Comparison of ENCODE assay signal across 22 cellular contexts in the genomic region with DNA sequence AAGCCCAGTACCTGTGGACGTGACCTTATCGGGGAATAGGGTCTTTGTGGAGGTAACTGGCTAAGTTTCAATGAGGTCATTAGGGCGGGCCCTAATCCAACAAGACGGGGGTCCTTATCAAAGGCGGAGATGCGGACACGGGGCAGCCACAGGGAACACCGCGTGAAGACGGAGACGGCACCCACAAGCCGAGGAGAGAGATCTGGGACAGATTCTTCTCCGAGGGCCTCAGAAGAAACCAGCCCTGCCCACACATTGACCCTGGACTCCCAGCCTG.
"Had no signal": no experiment of that assay in that cellular context is flagged by ENCODE, and none has a peak within 500 bp of the region (broad histone marks: within the 10 kb centered on the region; RNA-seq: fewer than 3 reads in every experiment).

No MANE protein-coding gene starts in this region.

- H3K27me3 ChIP-seq: neural progenitor cell, upper lobe of right lung had no signal

- H3K27ac ChIP-seq: neural progenitor cell, thoracic aorta, upper lobe of right lung had no signal

- H3K36me3 Mint-ChIP-seq: activated CD8-positive, alpha-beta memory T cell treated with anti-CD3 and anti-CD28 coated beads, Interleukin-2, amount 10 ng/mL, durations not matched to agents 7 days and 5 days; activated naive CD4-positive, alpha-beta T cell treated with anti-CD3 and anti-CD28 coated beads, Interleukin-2, amount 50 U/mL, for 72 hours; natural killer cell; neural progenitor cell; stimulated activated effector memory CD8-positive, alpha-beta T cell treated with anti-CD3 and anti-CD28 coated beads, Interleukin-12 subunit alpha, Interleukin-12 subunit beta, amount 100 ng/mL, for 72 hours had no signal

- H3K4me3 Mint-ChIP-seq: activated CD8-positive, alpha-beta memory T cell treated with anti-CD3 and anti-CD28 coated beads, Interleukin-2, amount 10 ng/mL, durations not matched to agents 7 days and 5 days; activated CD8-positive, alpha-beta T cell treated with anti-CD3 and anti-CD28 coated beads, Interleukin-2, amount 10 ng/mL, durations not matched to agents 7 days and 5 days; activated T-cell treated with anti-CD3 and anti-CD28 coated beads, Interleukin-2, amount 50 U/mL, for 72 hours; natural killer cell; neural progenitor cell; stimulated activated effector memory CD8-positive, alpha-beta T cell treated with anti-CD3 and anti-CD28 coated beads, Interleukin-12 subunit alpha, Interleukin-12 subunit beta, amount 100 ng/mL, for 72 hours; stimulated activated naive CD8-positive, alpha-beta T cell treated with anti-CD3 and anti-CD28 coated beads, Interleukin-15, Interleukin-2, amounts not matched to agents 100 ng/mL and 50 ng/mL, for 24 hours had no signal

- ATAC-seq: activated CD8-positive, alpha-beta memory T cell treated with anti-CD3 and anti-CD28 coated beads, Interleukin-2, amount 10 ng/mL, durations not matched to agents 7 days and 5 days; activated CD8-positive, alpha-beta T cell treated with anti-CD3 and anti-CD28 coated beads, Interleukin-2, amount 10 ng/mL, durations not matched to agents 7 days and 5 days; activated naive CD4-positive, alpha-beta T cell treated with anti-CD3 and anti-CD28 coated beads, Interleukin-2, amount 50 U/mL, for 72 hours; activated T-cell treated with anti-CD3 and anti-CD28 coated beads, Interleukin-2, amount 50 U/mL, for 72 hours; SK-N-SH treated with all-trans-retinoic acid at 6 μM for 48 hours; stimulated activated effector memory CD8-positive, alpha-beta T cell treated with anti-CD3 and anti-CD28 coated beads, Interleukin-12 subunit alpha, Interleukin-12 subunit beta, amount 100 ng/mL, for 72 hours had no signal

- H3K36me3 ChIP-seq: gastroesophageal sphincter, neural progenitor cell, thoracic aorta, upper lobe of right lung had no signal

- H3K9ac ChIP-seq: neural progenitor cell had no signal

- H3K4me3 ChIP-seq: gastroesophageal sphincter, neural progenitor cell had no signal

- H3K4me2 ChIP-seq: neural progenitor cell had no signal

- DNase-seq: activated CD4-positive, alpha-beta T cell treated with anti-CD3 and anti-CD28 coated beads for 1 hour; activated CD8-positive, alpha-beta memory T cell treated with anti-CD3 and anti-CD28 coated beads, Interleukin-2, amount 10 ng/mL, durations not matched to agents 7 days and 5 days; activated CD8-positive, alpha-beta T cell treated with anti-CD3 and anti-CD28 coated beads, Interleukin-2, amount 10 ng/mL, durations not matched to agents 7 days and 5 days; activated naive CD4-positive, alpha-beta T cell; activated T-cell treated with anti-CD3 and anti-CD28 coated beads for 4 hours; activated T-cell treated with anti-CD3 and anti-CD28 coated beads, Interleukin-2, amount 50 U/mL, for 72 hours; dermis blood vessel endothelial cell; effector memory CD4-positive, alpha-beta T cell; erythroblast; mesendoderm; natural killer cell; stimulated activated CD4-positive, alpha-beta T cell treated with anti-CD3 and anti-CD28 coated beads, Interleukin-4, amount 100 ng/mL, for 24 hours; T-helper 17 cell; T1000 had no signal

- H2AFZ ChIP-seq: neural progenitor cell had no signal

- H3K9me3 ChIP-seq: gastroesophageal sphincter, thoracic aorta, upper lobe of right lung had no signal

- H3K9me3 Mint-ChIP-seq: activated naive CD4-positive, alpha-beta T cell treated with anti-CD3 and anti-CD28 coated beads, Interleukin-2, amount 50 U/mL, for 72 hours; activated T-cell treated with anti-CD3 and anti-CD28 coated beads, Interleukin-2, amount 50 U/mL, for 72 hours; natural killer cell; stimulated activated effector memory CD8-positive, alpha-beta T cell treated with anti-CD3 and anti-CD28 coated beads, Interleukin-12 subunit alpha, Interleukin-12 subunit beta, amount 100 ng/mL, for 72 hours; stimulated activated naive CD8-positive, alpha-beta T cell treated with anti-CD3 and anti-CD28 coated beads, Interleukin-15, Interleukin-2, amounts not matched to agents 100 ng/mL and 50 ng/mL, for 24 hours had no signal

- H3K27ac Mint-ChIP-seq: activated CD8-positive, alpha-beta memory T cell treated with anti-CD3 and anti-CD28 coated beads, Interleukin-2, amount 10 ng/mL, durations not matched to agents 7 days and 5 days; activated CD8-positive, alpha-beta T cell treated with anti-CD3 and anti-CD28 coated beads, Interleukin-2, amount 10 ng/mL, durations not matched to agents 7 days and 5 days; activated T-cell treated with anti-CD3 and anti-CD28 coated beads, Interleukin-2, amount 50 U/mL, for 72 hours; stimulated activated effector memory CD8-positive, alpha-beta T cell treated with anti-CD3 and anti-CD28 coated beads, Interleukin-12 subunit alpha, Interleukin-12 subunit beta, amount 100 ng/mL, for 72 hours; stimulated activated naive CD8-positive, alpha-beta T cell treated with anti-CD3 and anti-CD28 coated beads, Interleukin-15, Interleukin-2, amounts not matched to agents 100 ng/mL and 50 ng/mL, for 24 hours; T-helper 17 cell had no signal

- H3K27me3 Mint-ChIP-seq: activated CD8-positive, alpha-beta memory T cell treated with anti-CD3 and anti-CD28 coated beads, Interleukin-2, amount 10 ng/mL, durations not matched to agents 7 days and 5 days; stimulated activated naive CD8-positive, alpha-beta T cell treated with anti-CD3 and anti-CD28 coated beads, Interleukin-15, Interleukin-2, amounts not matched to agents 100 ng/mL and 50 ng/mL, for 24 hours had no signal
